ENCODE assay signal across 25 cellular contexts in the genomic region with DNA sequence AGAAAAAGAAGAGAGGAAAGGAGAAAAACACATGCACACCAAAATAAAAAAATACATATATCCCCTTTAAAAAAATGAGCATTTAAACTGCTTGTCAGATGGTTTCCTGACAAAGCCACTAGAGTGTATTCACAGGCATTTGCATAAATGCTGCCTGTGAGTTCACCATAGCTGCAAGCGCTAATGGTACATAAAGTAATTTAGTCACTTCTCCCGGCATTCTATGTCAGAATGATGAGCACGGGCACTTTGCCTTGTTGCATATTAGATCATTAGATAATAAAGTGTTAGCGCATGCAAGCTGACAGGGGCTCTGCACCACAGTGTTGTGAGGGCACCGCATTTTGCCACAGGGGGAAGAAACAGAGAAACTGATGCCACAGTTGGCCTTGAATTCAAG.
DNase-seq lines count a peak whose midpoint lies in the region; ATAC-seq, FAIRE-seq and TF ChIP-seq lines count a peak whose summit lies in the region.
"Had no signal": no experiment of that assay in that cellular context is flagged by ENCODE, and none has a peak within 500 bp of the region (broad histone marks: within the 10 kb centered on the region; RNA-seq: fewer than 3 reads in every experiment).

No MANE protein-coding gene starts in this region.

- 80 to 89% (median 84%) methylated on average over 5 of the region's 5 CpGs for WGBS in small intestine, 3 donors
- WGBS in upper lobe of left lung, 2 donors = 78 to 86% methylated on average over 5 of the region's 5 CpGs

- no peak overlapping the region for H3K4me3 Mint-ChIP-seq in activated CD8-positive, alpha-beta T cell treated with anti-CD3 and anti-CD28 coated beads, Interleukin-2, amount 10 ng/mL, durations not matched to agents 7 days and 5 days
- H3K4me3 Mint-ChIP-seq: CD4-positive, alpha-beta T cell; endodermal cell; neural crest cell had no signal

- ATAC-seq in GM19035 (IDR thresholded peaks at IDR 0.05; ENCODE audit: unreplicated experiment) = peak; percentile 36
- ATAC-seq in HG02981 (IDR thresholded peaks at IDR 0.05; ENCODE audit: unreplicated experiment) = peak; percentile 29
- no peak for ATAC-seq in upper lobe of left lung (ENCODE audit: low FRiP score in 2 of 2)
- ATAC-seq in activated CD8-positive, alpha-beta T cell treated with anti-CD3 and anti-CD28 coated beads, Interleukin-2, amount 10 ng/mL, durations not matched to agents 7 days and 5 days = no peak
- ATAC-seq: A549, HepG2, psoas muscle had no signal

- no peak overlapping the region for H3K27ac Mint-ChIP-seq in activated CD8-positive, alpha-beta T cell treated with anti-CD3 and anti-CD28 coated beads, Interleukin-2, amount 10 ng/mL, durations not matched to agents 7 days and 5 days
- H3K27ac Mint-ChIP-seq: CD4-positive, alpha-beta T cell; endodermal cell had no signal

- peaks cover 10% of the 10 kb centered on the region for H3K9me3 Mint-ChIP-seq in activated CD8-positive, alpha-beta T cell treated with anti-CD3 and anti-CD28 coated beads, Interleukin-2, amount 10 ng/mL, durations not matched to agents 7 days and 5 days (ENCODE audit: insufficient read depth)
- H3K9me3 Mint-ChIP-seq: CD4-positive, alpha-beta T cell had no signal

- peaks cover 0 to 68% (median 0%) of the 10 kb centered on the region in 11 experiments; a peak in 4 of 22 replicates for H4K20me1 ChIP-seq in BLaER1 treated with 17β-estradiol and CSF1 and Interleukin-3, amounts not matched to agents 10 nM and 100 nM

- H3K36me3 ChIP-seq in BLaER1 treated with 17β-estradiol and CSF1 and Interleukin-3, amounts not matched to agents 10 nM and 100 nM = peaks cover 22 to 100% (median 83%) of the 10 kb centered on the region in 11 experiments; a peak in 21 of 22 replicates
- H3K36me3 ChIP-seq in SK-N-MC (ENCODE audit: insufficient read depth, low read length) = no peaks in the 10 kb centered on the region
- H3K36me3 ChIP-seq in small intestine (ENCODE audit: control insufficient read depth in 2 of 2, insufficient read depth in 2 of 2, low read length in 2 of 2) = no peaks in the 10 kb centered on the region
- H3K36me3 ChIP-seq in upper lobe of left lung = no peaks in the 10 kb centered on the region

- H3K4me3 ChIP-seq in BLaER1 treated with 17β-estradiol and CSF1 and Interleukin-3, amounts not matched to agents 10 nM and 100 nM = no peak overlapping the region
- H3K4me3 ChIP-seq in SK-N-MC (no peak overlapping the region), small intestine (ENCODE audit: low read depth in 1 of 2, low read length in 2 of 2) (no peak overlapping the region), upper lobe of left lung (no peak overlapping the region)
- H3K4me3 ChIP-seq: A549, psoas muscle had no signal

- H3K4me2 ChIP-seq in BLaER1 treated with 17β-estradiol and CSF1 and Interleukin-3, amounts not matched to agents 10 nM and 100 nM = peak overlapping the region; percentile 71 to 89 (median 80)
- H3K4me2 ChIP-seq: A549 had no signal

- H3K27ac ChIP-seq in BLaER1 treated with 17β-estradiol and CSF1 and Interleukin-3, amounts not matched to agents 10 nM and 100 nM = peak overlapping the region in 9 of 11 experiments; percentile 70 to 89 (median 77); a peak in 17 of 22 replicates
- H3K27ac ChIP-seq in SK-N-MC (no peak overlapping the region), small intestine (ENCODE audit: low read depth in 1 of 2, low read length in 1 of 2) (no peak overlapping the region), upper lobe of left lung (no peak overlapping the region)
- H3K27ac ChIP-seq: A549, psoas muscle had no signal

- H3K9ac ChIP-seq in BLaER1 treated with 17β-estradiol and CSF1 and Interleukin-3, amounts not matched to agents 10 nM and 100 nM = peak overlapping the region in 6 of 11 experiments; percentile 37 to 68 (median 59); a peak in 9 of 22 replicates
- H3K9ac ChIP-seq in SK-N-MC (ENCODE audit: insufficient read length) = no peak overlapping the region

- POLR2A ChIA-PET in activated CD8-positive, alpha-beta T cell treated with anti-CD3 and anti-CD28 coated beads, Interleukin-2, amount 10 ng/mL, durations not matched to agents 7 days and 5 days (lab: Charles Lee) = no interaction called here

- no peak for TF ChIP-seq EP300 in upper lobe of left lung (IDR thresholded peaks at IDR 0.05)

- TF ChIP-seq CTCF in upper lobe of left lung (IDR thresholded peaks at IDR 0.05) = no peak

- peak; percentile 14 for DNase-seq in SK-N-MC (ENCODE audit: low read depth, low spot score)
- no peak for DNase-seq in NCI-H187 (lab: John Stamatoyannopoulos, UW)
- DNase-seq in small intestine = no peak
- DNase-seq in upper lobe of left lung = no peak
- DNase-seq in activated CD8-positive, alpha-beta T cell treated with anti-CD3 and anti-CD28 coated beads, Interleukin-2, amount 10 ng/mL, durations not matched to agents 7 days and 5 days = no peak
- DNase-seq: aorta; CD4-positive, alpha-beta T cell; cerebellar nuclear complex; DND-41; endodermal cell; GOT3; hippocampal formation; NCI-H1048; NK-92 treated with Interleukin-12 subunit alpha and Interleukin-12 subunit beta, amount 100 ng/mL, for 24 hours; psoas muscle; SHP77; stimulated activated CD4-positive, alpha-beta T cell treated with anti-CD3 and anti-CD28 coated beads, Interleukin-12 subunit alpha, Interleukin-12 subunit beta, amount 100 ng/mL, for 4 hours; stimulated activated naive CD4-positive, alpha-beta T cell had no signal

- CTCF ChIA-PET in activated CD8-positive, alpha-beta T cell treated with anti-CD3 and anti-CD28 coated beads, Interleukin-2, amount 10 ng/mL, durations not matched to agents 7 days and 5 days (lab: Charles Lee) = no interaction called here

- peaks cover 5% of the 10 kb centered on the region for H3K36me3 Mint-ChIP-seq in activated CD8-positive, alpha-beta T cell treated with anti-CD3 and anti-CD28 coated beads, Interleukin-2, amount 10 ng/mL, durations not matched to agents 7 days and 5 days (ENCODE audit: low read depth)

- peaks cover 44% of the 10 kb centered on the region for H3K4me1 Mint-ChIP-seq in activated CD8-positive, alpha-beta T cell treated with anti-CD3 and anti-CD28 coated beads, Interleukin-2, amount 10 ng/mL, durations not matched to agents 7 days and 5 days (ENCODE audit: low read depth)
- H3K4me1 Mint-ChIP-seq: endodermal cell had no signal

- peaks cover 0 to 13% (median 6%) of the 10 kb centered on the region in 11 experiments; a peak in 12 of 22 replicates for H3K9me3 ChIP-seq in BLaER1 treated with 17β-estradiol and CSF1 and Interleukin-3, amounts not matched to agents 10 nM and 100 nM (replicated peaks in 1 of 11)
- H3K9me3 ChIP-seq in SK-N-MC (ENCODE audit: low read depth, low read length) (no peaks in the 10 kb centered on the region), small intestine (ENCODE audit: control insufficient read depth, low read depth) (no peaks in the 10 kb centered on the region), upper lobe of left lung (no peaks in the 10 kb centered on the region)
- H3K9me3 ChIP-seq: A549, psoas muscle had no signal

- H3K27me3 ChIP-seq in BLaER1 treated with 17β-estradiol and CSF1 and Interleukin-3, amounts not matched to agents 10 nM and 100 nM = no peaks in the 10 kb centered on the region
- H3K27me3 ChIP-seq in small intestine (ENCODE audit: control insufficient read depth in 2 of 2, insufficient read depth in 2 of 2, low read length in 2 of 2) (peaks cover 3 to 4% of the 10 kb centered on the region in 2 donors), upper lobe of left lung (no peaks in the 10 kb centered on the region)

- H3K27me3 Mint-ChIP-seq in activated CD8-positive, alpha-beta T cell treated with anti-CD3 and anti-CD28 coated beads, Interleukin-2, amount 10 ng/mL, durations not matched to agents 7 days and 5 days (ENCODE audit: low read depth) = no peaks in the 10 kb centered on the region
- H3K27me3 Mint-ChIP-seq: CD4-positive, alpha-beta T cell had no signal

- FAIRE-seq in small intestine (lab: Jason Lieb, UNC) = no peak
- FAIRE-seq: A549, HepG2, urothelium cell line had no signal

- peaks cover 56 to 100% (median 99%) of the 10 kb centered on the region in 10 experiments for H3K4me1 ChIP-seq in BLaER1 treated with 17β-estradiol and CSF1 and Interleukin-3, amounts not matched to agents 10 nM and 100 nM
- H3K4me1 ChIP-seq in small intestine (ENCODE audit: control insufficient read depth in 2 of 2, insufficient read depth in 1 of 2, low read depth in 1 of 2, low read length in 1 of 2) = peaks cover 0 to 2% of the 10 kb centered on the region in 2 donors
- no peaks in the 10 kb centered on the region for H3K4me1 ChIP-seq in upper lobe of left lung
- H3K4me1 ChIP-seq: psoas muscle had no signal

- TF ChIP-seq POLR2A in upper lobe of left lung (IDR thresholded peaks at IDR 0.05) = no peak

Comparison
In these comparisons a context has a peak if more than half of its experiments do, and no peak if none do; other contexts are left out.
1. H3K27ac ChIP-seq: peak in BLaER1 treated with 17β-estradiol and CSF1 and Interleukin-3, amounts not matched to agents 10 nM and 100 nM (9 of 11); none in SK-N-MC (single experiment), small intestine (0 of 2) and upper lobe of left lung (0 of 4).
2. ATAC-seq: peak in GM19035 (single experiment) and HG02981 (single experiment); none in upper lobe of left lung (0 of 2) and activated CD8-positive, alpha-beta T cell treated with anti-CD3 and anti-CD28 coated beads, Interleukin-2, amount 10 ng/mL, durations not matched to agents 7 days and 5 days (single experiment).